9 cellular contexts compared by ENCODE assay signal in the genomic region with DNA sequence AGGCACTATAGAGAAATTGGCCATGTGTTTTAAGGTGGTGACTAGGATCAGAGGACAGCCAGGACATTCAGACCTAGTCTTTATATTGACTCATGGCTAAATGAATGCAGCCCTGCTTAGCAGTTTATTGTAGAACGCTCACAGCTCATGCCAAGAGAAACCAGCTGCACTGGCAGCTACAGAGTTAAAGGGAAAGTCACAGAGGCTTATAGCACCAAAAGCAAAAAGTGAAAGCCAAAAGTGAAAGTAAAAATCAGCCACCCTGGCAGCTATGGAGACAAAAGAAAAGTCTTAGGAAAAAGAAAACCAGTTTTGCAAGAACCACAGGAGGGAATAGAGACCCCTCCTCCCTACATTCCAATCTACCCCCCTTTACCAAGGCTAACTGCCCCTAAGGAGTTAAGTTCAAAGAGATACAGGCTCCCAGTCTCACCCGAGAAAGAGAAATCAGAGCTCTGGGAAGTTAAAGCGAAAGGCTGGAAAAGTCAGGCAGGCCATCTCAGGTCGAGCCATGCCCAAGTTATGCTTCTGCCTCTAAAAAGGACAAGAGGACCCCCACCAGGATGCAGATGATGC.
DNase-seq lines count a peak whose midpoint lies in the region; ATAC-seq and TF ChIP-seq lines count a peak whose summit lies in the region.
"Had no signal": no experiment of that assay in that cellular context is flagged by ENCODE, and none has a peak within 500 bp of the region (broad histone marks: within the 10 kb centered on the region; RNA-seq: fewer than 3 reads in every experiment).

No MANE protein-coding gene starts in this region.

- H3K27me3 ChIP-seq in Peyer's patch (no peaks in the 10 kb centered on the region), endocrine pancreas (ENCODE audit: control insufficient read depth, insufficient read depth, low read length) (no peaks in the 10 kb centered on the region)

- no peak for TF ChIP-seq POLR2A in Peyer's patch (IDR thresholded peaks at IDR 0.05)

- TF ChIP-seq CTCF in Peyer's patch (IDR thresholded peaks at IDR 0.05): no peak

- DNase-seq in NCI-H1417 (lab: John Stamatoyannopoulos, UW) (peak; percentile 13 to 48 (median 38)), NCI-H1417 treated with DMSO at 0.1 percent for 48 hours (lab: John Stamatoyannopoulos, UW) (no peak), Peyer's patch (no peak), myocyte (ENCODE audit: low read depth) (peak; percentile 50), HuH-7.5 (ENCODE audit: low spot score) (no peak)
- no peak for DNase-seq in stimulated activated naive CD4-positive, alpha-beta T cell treated with Interleukin-2 at 50 U/mL for 16 hours (lab: John Stamatoyannopoulos, UW)

- H3K36me3 ChIP-seq in Peyer's patch (no peaks in the 10 kb centered on the region), endocrine pancreas (ENCODE audit: control insufficient read depth, insufficient read depth, low read length) (no peaks in the 10 kb centered on the region)

- H3K27ac ChIP-seq in Peyer's patch: peak overlapping the region; percentile 8 to 59 (median 40)
- H3K27ac ChIP-seq: C4-2B had no signal

- H3K9ac ChIP-seq in endocrine pancreas (ENCODE audit: control insufficient read depth, insufficient read depth, low read length): no peak overlapping the region

- H3K4me3 ChIP-seq in Peyer's patch (peak overlapping the region; percentile 26 to 45 (median 42)), endocrine pancreas (ENCODE audit: control insufficient read depth, insufficient read depth, low read length) (peak overlapping the region; percentile 79)

- H3K9me3 ChIP-seq in Peyer's patch (no peaks in the 10 kb centered on the region), endocrine pancreas (ENCODE audit: control insufficient read depth, low read length) (no peaks in the 10 kb centered on the region)

- ATAC-seq in HG03095 (IDR thresholded peaks at IDR 0.05; ENCODE audit: unreplicated experiment): no peak

- peaks cover 0 to 5% (median 0%) of the 10 kb centered on the region in 4 donors for H3K4me1 ChIP-seq in Peyer's patch
- no peaks in the 10 kb centered on the region for H3K4me1 ChIP-seq in endocrine pancreas (ENCODE audit: control insufficient read depth, insufficient read depth, low read length)

Comparison
In these comparisons a context has a peak if more than half of its experiments do, and no peak if none do; other contexts are left out.
1. DNase-seq: peak in NCI-H1417 (3 of 3) and myocyte (single experiment); none in NCI-H1417 treated with DMSO at 0.1 percent for 48 hours (single experiment), Peyer's patch (0 of 3), stimulated activated naive CD4-positive, alpha-beta T cell treated with Interleukin-2 at 50 U/mL for 16 hours (single experiment) and HuH-7.5 (single experiment).